In the genomic region with DNA sequence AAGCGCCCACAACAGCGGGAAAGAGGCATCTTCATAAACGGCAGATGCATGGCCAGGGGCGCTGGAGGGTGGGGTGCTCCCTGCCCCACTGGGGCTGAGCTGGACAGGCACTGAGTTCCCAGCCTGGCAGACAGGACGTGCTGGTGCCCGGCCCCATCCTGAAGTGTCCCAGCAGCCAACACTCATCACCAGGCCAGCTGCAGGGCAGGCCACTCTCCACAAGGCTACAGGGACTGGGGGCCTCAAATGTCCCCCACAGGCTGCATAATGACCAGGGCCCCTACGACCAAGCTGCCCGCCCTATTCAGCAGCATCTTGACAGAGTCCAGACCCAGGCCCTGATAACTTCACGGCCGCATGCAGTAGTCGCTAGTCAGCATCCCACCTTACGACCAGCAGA, we compare ENCODE assay signal across 21 cellular contexts.
"Had no signal": no experiment of that assay in that cellular context is flagged by ENCODE, and none has a peak within 500 bp of the region (broad histone marks: within the 10 kb centered on the region; RNA-seq: fewer than 3 reads in every experiment).

No MANE protein-coding gene starts in this region.

- H3K9me3 Mint-ChIP-seq: naive thymus-derived CD4-positive, alpha-beta T cell; nephron progenitor cell; stimulated activated memory B cell treated with anti-CD40 and anti-IgM and Interleukin-4, amounts not matched to agents 10 μg/mL and 1 μg/mL and 100 μg/mL, for 72 hours; stimulated activated naive CD8-positive, alpha-beta T cell treated with anti-CD3 and anti-CD28 coated beads, Interleukin-15, Interleukin-2, amounts not matched to agents 100 ng/mL and 50 ng/mL, for 24 hours had no signal

- DNase-seq: colonic mucosa; dermis blood vessel endothelial cell; esophagus squamous epithelium; foreskin fibroblast; head of caudate nucleus; kidney; left cardiac atrium; left ventricle myocardium inferior; naive thymus-derived CD4-positive, alpha-beta T cell; nephron progenitor cell; ovary; stimulated activated CD4-positive, alpha-beta T cell treated with anti-CD3 and anti-CD28 coated beads, Interleukin-4, amount 100 ng/mL, for 1 hour; tibial artery had no signal

- H3K27ac ChIP-seq: colonic mucosa, esophagus squamous epithelium, hepatocyte, left ventricle myocardium inferior, ovary, tibial artery, upper lobe of left lung, vagina had no signal

- H3K4me2 ChIP-seq: hepatocyte, smooth muscle cell had no signal

- H3K36me3 ChIP-seq: colonic mucosa, esophagus squamous epithelium, left ventricle myocardium inferior, ovary, tibial artery, upper lobe of left lung, vagina had no signal

- H3K27ac Mint-ChIP-seq: naive thymus-derived CD4-positive, alpha-beta T cell; nephron progenitor cell; progenitor cell of endocrine pancreas; stimulated activated memory B cell treated with anti-CD40 and anti-IgM and Interleukin-4, amounts not matched to agents 10 μg/mL and 1 μg/mL and 100 μg/mL, for 72 hours; stimulated activated naive CD8-positive, alpha-beta T cell treated with anti-CD3 and anti-CD28 coated beads, Interleukin-15, Interleukin-2, amounts not matched to agents 100 ng/mL and 50 ng/mL, for 24 hours had no signal

- ATAC-seq: left cardiac atrium; naive thymus-derived CD4-positive, alpha-beta T cell; right cardiac atrium; stimulated activated memory B cell treated with anti-CD40 and anti-IgM and Interleukin-4, amounts not matched to agents 10 μg/mL and 1 μg/mL and 100 μg/mL, for 72 hours had no signal

- H3K4me1 ChIP-seq: colonic mucosa, esophagus squamous epithelium, tibial artery, upper lobe of left lung, vagina had no signal

- H3K36me3 Mint-ChIP-seq: naive thymus-derived CD4-positive, alpha-beta T cell; stimulated activated memory B cell treated with anti-CD40 and anti-IgM and Interleukin-4, amounts not matched to agents 10 μg/mL and 1 μg/mL and 100 μg/mL, for 72 hours had no signal

- H3K4me3 Mint-ChIP-seq: naive thymus-derived CD4-positive, alpha-beta T cell; nephron progenitor cell; stimulated activated memory B cell treated with anti-CD40 and anti-IgM and Interleukin-4, amounts not matched to agents 10 μg/mL and 1 μg/mL and 100 μg/mL, for 72 hours; stimulated activated naive CD8-positive, alpha-beta T cell treated with anti-CD3 and anti-CD28 coated beads, Interleukin-15, Interleukin-2, amounts not matched to agents 100 ng/mL and 50 ng/mL, for 24 hours had no signal

- H3K9me3 ChIP-seq: colonic mucosa, esophagus squamous epithelium, left ventricle myocardium inferior, ovary, tibial artery, upper lobe of left lung, vagina had no signal

- H2AFZ ChIP-seq: hepatocyte had no signal

- H3K4me3 ChIP-seq: colonic mucosa, esophagus squamous epithelium, hepatocyte, left ventricle myocardium inferior, ovary, smooth muscle cell, tibial artery, upper lobe of left lung, vagina had no signal

- H3K27me3 ChIP-seq: colonic mucosa, hepatocyte, ovary, upper lobe of left lung, vagina had no signal
